2 cellular contexts compared by ENCODE assay signal in the genomic region with DNA sequence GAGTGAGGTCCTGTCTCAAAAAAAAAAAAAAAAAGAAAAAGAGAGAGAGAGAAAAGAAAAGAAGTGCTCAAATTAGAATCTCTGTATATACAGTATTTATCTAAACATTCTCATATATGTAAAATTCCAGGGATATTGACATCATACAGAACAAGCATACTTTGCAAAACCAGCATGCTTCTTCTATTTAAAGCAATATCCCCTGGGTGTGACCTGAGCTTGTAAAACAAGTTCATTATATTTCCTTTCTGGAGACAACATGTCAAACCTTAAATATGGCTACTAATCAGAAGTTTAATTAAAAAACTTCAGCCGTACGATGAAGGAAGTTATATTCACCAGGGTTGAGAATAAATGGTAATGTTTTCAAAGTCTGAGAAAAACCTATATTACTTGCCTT.
TF ChIP-seq lines count a peak whose summit lies in the region.

No MANE protein-coding gene starts in this region.

TF ChIP-seq in A549, 52 proteins besides CTCF, POLR2A, EP300 and RAD21 (continued from another document):
- no peak for TF ChIP-seq KDM5A (IDR thresholded peaks at IDR 0.05)
- no peak for TF ChIP-seq GATA3 (IDR thresholded peaks at IDR 0.05; ENCODE audit: borderline replicate concordance)
- TF ChIP-seq, protein P1, sequence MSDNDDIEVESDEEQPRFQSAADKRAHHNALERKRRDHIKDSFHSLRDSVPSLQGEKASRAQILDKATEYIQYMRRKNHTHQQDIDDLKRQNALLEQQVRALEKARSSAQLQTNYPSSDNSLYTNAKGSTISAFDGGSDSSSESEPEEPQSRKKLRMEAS (IDR thresholded peaks at IDR 0.05): no peak
- TF ChIP-seq BHLHE40 (IDR thresholded peaks at IDR 0.05; ENCODE audit: low read depth, low read length): no peak
- TF ChIP-seq CBX2 (IDR thresholded peaks at IDR 0.05; ENCODE audit: borderline replicate concordance, low read depth): no peak

TF ChIP-seq in IMR-90, 13 proteins besides CTCF, POLR2A, EP300 and RAD21 (continued from another document):
- TF ChIP-seq BHLHE40 (IDR thresholded peaks at IDR 0.05; ENCODE audit: low read depth, low read length) (no peak), MAFK (IDR thresholded peaks at IDR 0.05; ENCODE audit: low read depth, low read length) (no peak), SMC3 (IDR thresholded peaks at IDR 0.05; ENCODE audit: low read depth, low read length) (no peak), ELK1 (IDR thresholded peaks at IDR 0.05; ENCODE audit: borderline replicate concordance, low read depth, low read length) (no peak), USF2 (IDR thresholded peaks at IDR 0.05; ENCODE audit: low read depth, low read length) (no peak), RFX5 (IDR thresholded peaks at IDR 0.05; ENCODE audit: low read depth, low read length) (no peak), NFE2L2 (IDR thresholded peaks at IDR 0.05; ENCODE audit: low read depth, low read length) (no peak), CHD1 (IDR thresholded peaks at IDR 0.05; ENCODE audit: low read depth, low read length) (no peak; the same call in 1 of the 2 replicates), MXI1 (IDR thresholded peaks at IDR 0.05; ENCODE audit: borderline replicate concordance, low read depth, low read length) (no peak), FOS (IDR thresholded peaks at IDR 0.05; ENCODE audit: low read depth, low read length) (no peak)
